In the genomic region with DNA sequence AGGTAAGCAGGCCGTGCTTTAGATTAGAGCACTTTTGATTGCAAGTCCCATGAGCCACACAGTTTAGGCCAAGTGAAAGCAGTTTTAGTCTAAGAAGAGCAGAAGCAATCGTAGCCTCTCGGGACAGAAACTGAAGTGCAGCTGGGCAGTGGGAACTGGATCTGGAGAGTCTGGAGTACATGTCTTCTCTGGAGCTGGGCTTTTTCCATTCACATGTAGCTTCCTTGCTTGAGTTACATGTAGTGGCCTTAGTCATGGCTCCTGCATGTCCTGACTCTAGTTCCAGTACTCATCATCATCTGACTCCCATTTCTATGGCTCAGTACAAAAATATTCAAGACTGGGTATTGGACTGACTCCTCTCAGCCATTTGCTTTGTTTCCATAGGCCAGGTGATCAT, we compare ENCODE assay signal across 12 cellular contexts. TPM values are rescaled to one million over a fixed set of nuclear protein-coding genes. Genes with fewer than 3 reads are reported as not detected.
DNase-seq lines count a peak whose midpoint lies in the region; ATAC-seq lines count a peak whose summit lies in the region.
"Had no signal": no experiment of that assay in that cellular context is flagged by ENCODE, and none has a peak within 500 bp of the region (broad histone marks: within the 10 kb centered on the region; RNA-seq: fewer than 3 reads in every experiment).

No MANE protein-coding gene starts in this region.

- ATAC-seq in Right ventricle myocardium inferior (peak; percentile 59), HG02798 (IDR thresholded peaks at IDR 0.05; ENCODE audit: poor library complexity, unreplicated experiment) (no peak)

- intact Hi-C loops in Right ventricle myocardium inferior (cut with DNase I): no loop called here
- intact Hi-C loops in cardiac septum (cut with DNase I): no loop called here

- H3K36me3 ChIP-seq in H7 (replicated peaks; ENCODE audit: control insufficient read depth, insufficient read depth, low read length): no peaks in the 10 kb centered on the region
- H3K36me3 ChIP-seq: sigmoid colon had no signal

- DNase-seq in Right ventricle myocardium inferior (ENCODE audit: missing footprints) (no peak), cardiac septum (ENCODE audit: low spot score) (no peak), dedifferentiated amniotic fluid mesenchymal stem cell (ENCODE audit: extremely low spot score) (peak; percentile 39), kidney tubule cell (ENCODE audit: low spot score) (peak; percentile 80), H7 (no peak), NAMALWA (ENCODE audit: low spot score) (no peak), NOMO-1 treated with dmso at 0.1 percent for 144 hours (lab: John Stamatoyannopoulos, UW; ENCODE audit: unreplicated experiment) (no peak)
- DNase-seq: caudate nucleus, GF-D8, NCI-H2029 treated with DMSO at 0.1 percent for 48 hours, sigmoid colon had no signal

- no peaks in the 10 kb centered on the region for H3K27me3 ChIP-seq in H7 (ENCODE audit: control insufficient read depth, insufficient read depth, low read length)
- H3K27me3 ChIP-seq: sigmoid colon had no signal

- no peak overlapping the region for H3K4me3 ChIP-seq in H7 (ENCODE audit: insufficient read depth, low read depth, low read length)
- H3K4me3 ChIP-seq: sigmoid colon had no signal

RNA-seq across cellular contexts. Expression of a gene that starts 16.7 kb away (rescaled TPM):
- total RNA-seq in Right ventricle myocardium inferior (159 TPM), cardiac septum (114 TPM)
- 98.8 and 102 TPM in 2 replicates for total RNA-seq in H7 (2014; rRNA removed; shearing (Covaris generic))

Comparison
In these comparisons a context has a peak if more than half of its experiments do, and no peak if none do; other contexts are left out.
1. DNase-seq: peak in dedifferentiated amniotic fluid mesenchymal stem cell (single experiment) and kidney tubule cell (single experiment); none in Right ventricle myocardium inferior (single experiment), cardiac septum (single experiment), H7 (single experiment), NAMALWA (single experiment) and NOMO-1 treated with dmso at 0.1 percent for 144 hours (single experiment).